In the genomic region with DNA sequence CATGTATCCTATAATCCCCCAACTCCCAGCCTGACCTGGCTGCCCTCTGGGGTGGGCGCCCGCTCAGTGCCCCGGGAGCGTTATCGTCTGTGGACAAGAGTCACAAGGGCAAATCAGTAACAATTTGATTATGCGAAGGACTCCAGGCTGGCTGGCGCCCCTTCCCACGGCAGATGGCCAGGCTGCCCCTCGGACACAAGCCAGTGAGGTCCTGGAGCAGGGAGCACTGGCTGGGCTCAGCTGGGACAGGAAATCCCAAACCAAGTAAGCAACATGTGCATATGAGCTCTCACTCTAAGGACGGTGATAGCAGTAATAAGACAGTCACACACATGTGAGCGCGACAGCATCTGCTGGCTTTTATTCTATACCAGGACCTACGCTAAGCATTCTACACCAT, we compare ENCODE assay signal across 15 cellular contexts.
"Had no signal": no experiment of that assay in that cellular context is flagged by ENCODE, and none has a peak within 500 bp of the region (broad histone marks: within the 10 kb centered on the region; RNA-seq: fewer than 3 reads in every experiment).

No MANE protein-coding gene starts in this region.

- H3K27ac Mint-ChIP-seq: activated T-helper 17 cell treated with anti-CD3 and anti-CD28 coated beads, Interleukin-2, amount 50 U/mL, for 72 hours; effector memory CD8-positive, alpha-beta T cell; type B pancreatic cell had no signal

- H3K36me3 ChIP-seq: lower lobe of right lung, pancreas had no signal

- H3K9me3 Mint-ChIP-seq: activated T-helper 17 cell treated with anti-CD3 and anti-CD28 coated beads, Interleukin-2, amount 50 U/mL, for 72 hours; effector memory CD8-positive, alpha-beta T cell; type B pancreatic cell had no signal

- DNase-seq: activated naive CD4-positive, alpha-beta T cell treated with Interleukin-2 at 50 U/mL for 16 hours; aorta; effector memory CD8-positive, alpha-beta T cell; lower lobe of right lung; pancreas; stimulated activated CD4-positive, alpha-beta T cell treated with anti-CD3 and anti-CD28 coated beads, Interleukin-4, amount 100 ng/mL, for 4 hours; stimulated activated CD8-positive, alpha-beta memory T cell treated with anti-CD3 and anti-CD28 coated beads, Interleukin-4, amount 100 ng/mL, for 48 hours; stimulated activated naive CD8-positive, alpha-beta T cell treated with anti-CD3 and anti-CD28 coated beads, Interleukin-15, Interleukin-2, amounts not matched to agents 100 U/mL and 50 U/mL, for 24 hours; T-helper 1 cell; T1000 had no signal

- H3K4me1 ChIP-seq: lower lobe of right lung, pancreas had no signal

- H3K36me3 Mint-ChIP-seq: type B pancreatic cell had no signal

- H3K4me3 ChIP-seq: hepatocyte, lower lobe of right lung, pancreas, SK-N-MC had no signal

- H3K27me3 ChIP-seq: hepatocyte, pancreas had no signal

- H3K4me3 Mint-ChIP-seq: activated T-helper 17 cell treated with anti-CD3 and anti-CD28 coated beads, Interleukin-2, amount 50 U/mL, for 72 hours; effector memory CD8-positive, alpha-beta T cell; type B pancreatic cell had no signal

- H3K4me1 Mint-ChIP-seq: activated T-helper 17 cell treated with anti-CD3 and anti-CD28 coated beads, Interleukin-2, amount 50 U/mL, for 72 hours had no signal

- H3K9me3 ChIP-seq: lower lobe of right lung, pancreas had no signal

- ATAC-seq: activated CD4-positive, CD25-positive, alpha-beta regulatory T cell treated with anti-CD3 and anti-CD28 coated beads, Interleukin-2, amount 50 U/mL, for 24 hours; activated T-helper 17 cell treated with anti-CD3 and anti-CD28 coated beads, Interleukin-2, amount 50 U/mL, for 72 hours; effector memory CD8-positive, alpha-beta T cell; lower lobe of right lung; pancreas; stimulated activated naive CD8-positive, alpha-beta T cell treated with anti-CD3 and anti-CD28 coated beads, Interleukin-15, Interleukin-2, amounts not matched to agents 100 U/mL and 50 U/mL, for 24 hours had no signal

- H3K27ac ChIP-seq: lower lobe of right lung, pancreas, SK-N-MC had no signal
